Comparison of ENCODE assay signal across 17 cellular contexts in genomic region chr13:30153871-30154426, GRCh38.
A peak's percentile ranks its signal among the peaks of the same experiment; 100 is the strongest.
DNase-seq lines count a peak whose midpoint lies in the region; ATAC-seq and TF ChIP-seq lines count a peak whose summit lies in the region.
"Had no signal": no experiment of that assay in that cellular context is flagged by ENCODE, and none has a peak within 500 bp of the region (broad histone marks: within the 10 kb centered on the region; RNA-seq: fewer than 3 reads in every experiment).

No MANE protein-coding gene starts in this region.

- peaks cover 63% of the 10 kb centered on the region for H3K4me1 Mint-ChIP-seq in T-helper 17 cell
- peaks cover 52% of the 10 kb centered on the region for H3K4me1 Mint-ChIP-seq in activated CD8-positive, alpha-beta T cell treated with anti-CD3 and anti-CD28 coated beads for 36 hours (ENCODE audit: low read depth)

- peaks cover 0 to 42% (median 16%) of the 10 kb centered on the region in 6 donors for H3K4me1 ChIP-seq in spleen

- H3K27ac ChIP-seq in spleen, result peak overlapping the region in 2 of 8 donors; percentile 43 to 53

- POLR2A ChIA-PET in activated CD8-positive, alpha-beta T cell treated with anti-CD3 and anti-CD28 coated beads for 36 hours (lab: Charles Lee), result interaction anchor here (1.4 kb wide), 1 partner anchor 21 kb away, joined by 3 read pairs; no protein-coding TSS in a partner anchor

- H3K27me3 ChIP-seq in spleen (replicated peaks in 1 of 7), result peaks cover 0 to 20% (median 0%) of the 10 kb centered on the region in 7 donors

- H3K36me3 ChIP-seq in spleen, result no peaks in the 10 kb centered on the region

- no peaks in the 10 kb centered on the region for H3K27me3 Mint-ChIP-seq in T-helper 17 cell
- H3K27me3 Mint-ChIP-seq in activated CD8-positive, alpha-beta T cell treated with anti-CD3 and anti-CD28 coated beads for 36 hours, result no peaks in the 10 kb centered on the region
- H3K27me3 Mint-ChIP-seq: activated CD4-positive, alpha-beta memory T cell treated with anti-CD3 and anti-CD28 coated beads, Interleukin-2, amount 10 ng/mL, durations not matched to agents 7 days and 5 days; activated naive CD8-positive, alpha-beta T cell treated with anti-CD3 and anti-CD28 coated beads, Interleukin-2, amount 50 U/mL, for 24 hours had no signal

- H3K36me3 Mint-ChIP-seq in T-helper 17 cell (ENCODE audit: low read depth), result no peaks in the 10 kb centered on the region
- no peaks in the 10 kb centered on the region for H3K36me3 Mint-ChIP-seq in activated CD8-positive, alpha-beta T cell treated with anti-CD3 and anti-CD28 coated beads for 36 hours (ENCODE audit: low read depth)

- H3K9me3 ChIP-seq in T-helper 17 cell (ENCODE audit: control insufficient read depth, low read length, poor library complexity, severe bottlenecking) (no peaks in the 10 kb centered on the region), spleen (no peaks in the 10 kb centered on the region)
- H3K9me3 ChIP-seq: mucosa of descending colon had no signal

- DNase-seq in DMS79 treated with DMSO at 0.1 percent for 48 hours (lab: John Stamatoyannopoulos, UW), result peak; percentile 44
- no peak for DNase-seq in DMS79 (lab: John Stamatoyannopoulos, UW)
- no peak for DNase-seq in T-helper 17 cell
- DNase-seq in iPS-NIHi7 (ENCODE audit: extremely low spot score), result peak; percentile 73
- peak; percentile 80 for DNase-seq in spleen
- no peak for DNase-seq in activated CD8-positive, alpha-beta T cell treated with anti-CD3 and anti-CD28 coated beads for 36 hours
- no peak for DNase-seq in 8988T
- DNase-seq in left colon, result no peak
- DNase-seq: activated CD4-positive, alpha-beta memory T cell treated with anti-CD3 and anti-CD28 coated beads, Interleukin-2, amount 10 ng/mL, durations not matched to agents 7 days and 5 days; activated naive CD8-positive, alpha-beta T cell treated with anti-CD3 and anti-CD28 coated beads, Interleukin-2, amount 50 U/mL, for 24 hours; GDM1; Kasumi-1; mucosa of descending colon; NCI-H774; stimulated activated CD8-positive, alpha-beta memory T cell treated with anti-CD3 and anti-CD28 coated beads, Interleukin-4, amount 100 ng/mL, for 48 hours; SW 1271 had no signal

- no peak for TF ChIP-seq POLR2A in spleen (IDR thresholded peaks at IDR 0.05)

- peak overlapping the region in 1 of 8 donors; percentile 16 for H3K4me3 ChIP-seq in spleen
- H3K4me3 ChIP-seq: mucosa of descending colon, skin epidermis had no signal

- no peaks in the 10 kb centered on the region for H3K9me3 Mint-ChIP-seq in activated CD8-positive, alpha-beta T cell treated with anti-CD3 and anti-CD28 coated beads for 36 hours
- H3K9me3 Mint-ChIP-seq: activated CD4-positive, alpha-beta memory T cell treated with anti-CD3 and anti-CD28 coated beads, Interleukin-2, amount 10 ng/mL, durations not matched to agents 7 days and 5 days; activated naive CD8-positive, alpha-beta T cell treated with anti-CD3 and anti-CD28 coated beads, Interleukin-2, amount 50 U/mL, for 24 hours had no signal

- WGBS in spleen, 5 donors, result 45 to 71% (median 67%) methylated on average over 19 to 24 of the region's 24 CpGs

- CTCF ChIA-PET in activated CD8-positive, alpha-beta T cell treated with anti-CD3 and anti-CD28 coated beads for 36 hours (lab: Charles Lee), result interaction anchor here (3.8 kb wide), 1 partner anchor 22 kb away, joined by 28 read pairs; no protein-coding TSS in a partner anchor

- no peak for TF ChIP-seq CTCF in spleen (IDR thresholded peaks at IDR 0.05 in 8 of 11, conservative IDR thresholded peaks at IDR 0.05 in 3 of 11)
- TF ChIP-seq CTCF in activated CD8-positive, alpha-beta T cell treated with anti-CD3 and anti-CD28 coated beads for 36 hours (IDR thresholded peaks at IDR 0.05), result no peak

- H3K4me3 Mint-ChIP-seq in T-helper 17 cell, result no peak overlapping the region
- no peak overlapping the region for H3K4me3 Mint-ChIP-seq in activated CD8-positive, alpha-beta T cell treated with anti-CD3 and anti-CD28 coated beads for 36 hours
- H3K4me3 Mint-ChIP-seq: activated CD4-positive, alpha-beta memory T cell treated with anti-CD3 and anti-CD28 coated beads, Interleukin-2, amount 10 ng/mL, durations not matched to agents 7 days and 5 days; activated naive CD8-positive, alpha-beta T cell treated with anti-CD3 and anti-CD28 coated beads, Interleukin-2, amount 50 U/mL, for 24 hours had no signal

- no peak for ATAC-seq in T-helper 17 cell
- ATAC-seq in activated CD8-positive, alpha-beta T cell treated with anti-CD3 and anti-CD28 coated beads for 36 hours, result no peak
- ATAC-seq in left colon, result no peak
- ATAC-seq: activated naive CD8-positive, alpha-beta T cell treated with anti-CD3 and anti-CD28 coated beads, Interleukin-2, amount 50 U/mL, for 24 hours; mucosa of descending colon had no signal

- peak overlapping the region; percentile 85 for H3K27ac Mint-ChIP-seq in T-helper 17 cell
- H3K27ac Mint-ChIP-seq in activated CD8-positive, alpha-beta T cell treated with anti-CD3 and anti-CD28 coated beads for 36 hours, result no peak overlapping the region
- H3K27ac Mint-ChIP-seq: activated CD4-positive, alpha-beta memory T cell treated with anti-CD3 and anti-CD28 coated beads, Interleukin-2, amount 10 ng/mL, durations not matched to agents 7 days and 5 days; activated naive CD8-positive, alpha-beta T cell treated with anti-CD3 and anti-CD28 coated beads, Interleukin-2, amount 50 U/mL, for 24 hours had no signal

- intact Hi-C loops in spleen (cut with DNase I; ENCODE audit: low total_unique reads), result no loop called here
- intact Hi-C loops in activated CD8-positive, alpha-beta T cell treated with anti-CD3 and anti-CD28 coated beads for 36 hours (cut with micrococcal nuclease), result no loop called here
- intact Hi-C loops in left colon (cut with DNase I, micrococcal nuclease), result no loop called here

Comparison
In these comparisons a context has a peak if more than half of its experiments do, and no peak if none do; other contexts are left out.
1. DNase-seq: peak in DMS79 treated with DMSO at 0.1 percent for 48 hours (single experiment), iPS-NIHi7 (single experiment) and spleen (single experiment); none in DMS79 (single experiment), T-helper 17 cell (0 of 3), activated CD8-positive, alpha-beta T cell treated with anti-CD3 and anti-CD28 coated beads for 36 hours (single experiment), 8988T (single experiment) and left colon (0 of 2).